Comparison of ENCODE assay signal across 1 cellular context in the genomic region with DNA sequence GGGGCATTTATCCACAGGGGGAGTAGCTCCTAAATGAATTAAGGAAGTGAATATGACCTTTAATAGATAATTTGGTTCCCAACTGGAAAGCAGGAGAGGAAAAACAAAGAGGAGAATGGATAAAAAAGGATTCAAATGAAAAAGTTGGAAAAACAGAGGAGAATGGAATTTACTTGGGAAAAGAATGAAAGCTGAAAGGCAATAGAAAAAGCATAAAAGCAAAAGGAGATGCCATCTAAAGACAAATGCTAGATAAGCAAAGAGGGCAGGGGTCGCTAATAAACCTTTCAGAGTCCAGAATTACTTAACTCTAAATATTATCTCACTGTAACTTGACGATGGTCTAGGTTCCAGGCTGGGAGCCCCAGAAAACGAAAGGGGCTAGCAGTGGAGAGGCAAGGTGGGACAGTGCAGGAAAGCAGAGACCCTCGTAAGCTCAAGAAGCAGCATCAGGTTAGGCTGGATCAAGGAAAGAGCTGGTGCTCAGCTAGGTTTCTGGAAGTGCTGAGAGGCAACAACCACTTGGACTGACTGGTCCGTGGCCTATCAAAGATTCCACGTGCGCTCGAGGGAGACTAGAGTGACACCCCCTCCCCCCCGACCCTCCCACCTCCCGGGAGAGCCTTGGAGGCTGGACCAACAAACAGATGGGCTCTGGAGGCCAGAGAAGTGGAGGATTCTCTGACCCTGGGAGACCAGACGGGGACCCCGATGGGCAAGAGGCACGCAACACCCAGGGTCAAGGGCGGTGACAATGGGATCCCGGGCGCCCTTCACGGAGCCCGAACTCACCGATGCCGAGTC.
TF ChIP-seq lines count a peak whose summit lies in the region.

No MANE protein-coding gene starts in this region.

TF ChIP-seq in IMR-90, 13 proteins besides CTCF, POLR2A, EP300 and RAD21 (continued from another document):
- TF ChIP-seq RFX5 (IDR thresholded peaks at IDR 0.05; ENCODE audit: low read depth, low read length), result no peak
TF ChIP-seq in IMR-90: peak in this region for 0.
